21 cellular contexts compared by ENCODE assay signal in the genomic region with DNA sequence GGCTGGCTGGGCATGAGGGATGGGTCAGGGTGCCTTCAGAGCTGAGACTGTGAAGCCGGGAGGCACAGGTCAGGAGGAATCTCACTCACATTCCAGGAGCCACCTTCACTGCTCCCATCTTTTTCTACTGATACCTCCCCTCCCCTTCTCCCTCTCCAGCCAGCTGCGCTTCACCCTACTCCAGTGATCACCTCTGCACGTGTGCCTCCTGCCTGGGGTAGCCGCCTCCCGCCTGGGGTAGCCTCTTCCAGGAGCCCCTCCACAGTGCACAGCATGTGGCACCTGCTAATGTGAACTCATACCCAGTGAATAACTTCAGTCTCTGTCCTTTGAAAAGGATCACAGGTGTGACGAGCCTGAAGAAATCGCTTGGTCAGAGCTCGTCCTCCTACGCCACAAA.
DNase-seq lines count a peak whose midpoint lies in the region; TF ChIP-seq lines count a peak whose summit lies in the region.
"Had no signal": no experiment of that assay in that cellular context is flagged by ENCODE, and none has a peak within 500 bp of the region (broad histone marks: within the 10 kb centered on the region; RNA-seq: fewer than 3 reads in every experiment).

No MANE protein-coding gene starts in this region.

- no peak for TF ChIP-seq CTCF in endodermal cell (conservative IDR thresholded peaks at IDR 0.05)
- no peak for TF ChIP-seq CTCF in ovary (IDR thresholded peaks at IDR 0.05)
- TF ChIP-seq CTCF in ascending aorta (IDR thresholded peaks at IDR 0.05): no peak

- TF ChIP-seq EP300 in ovary (IDR thresholded peaks at IDR 0.05): no peak

- H3K9ac ChIP-seq in HUES48 (ENCODE audit: low read depth, low read length) (peak overlapping the region; percentile 64), endodermal cell (ENCODE audit: extremely low read depth, low read length, poor library complexity, severe bottlenecking) (no peak overlapping the region)
- H3K9ac ChIP-seq: SK-N-SH had no signal

- peak overlapping the region; percentile 80 for H3K27ac Mint-ChIP-seq in endodermal cell

- no peak overlapping the region for H3K4me3 ChIP-seq in HUES48 (ENCODE audit: low read depth, low read length)
- no peak overlapping the region for H3K4me3 ChIP-seq in endodermal cell (ENCODE audit: low read length)
- no peak overlapping the region for H3K4me3 ChIP-seq in ovary
- H3K4me3 ChIP-seq in ascending aorta: no peak overlapping the region
- H3K4me3 ChIP-seq: GM12878, K562, MG63 had no signal

- no peaks in the 10 kb centered on the region for H3K27me3 Mint-ChIP-seq in endodermal cell (ENCODE audit: insufficient read depth)
- H3K27me3 Mint-ChIP-seq: CD4-positive, CD25-positive, alpha-beta regulatory T cell had no signal

- H3K4me1 ChIP-seq in HUES48 (ENCODE audit: control insufficient read depth, insufficient read depth, low read length): peaks cover 50% of the 10 kb centered on the region
- peaks cover 18% of the 10 kb centered on the region for H3K4me1 ChIP-seq in endodermal cell (ENCODE audit: control insufficient read depth, insufficient read depth, low read length)
- H3K4me1 ChIP-seq in ovary (ENCODE audit: insufficient read depth): peaks cover 14% of the 10 kb centered on the region
- peaks cover 0 to 5% of the 10 kb centered on the region in 2 donors for H3K4me1 ChIP-seq in ascending aorta

- H3K36me3 ChIP-seq in HUES48 (ENCODE audit: control insufficient read depth, insufficient read depth, low read length) (peaks cover 11% of the 10 kb centered on the region; the same call in 1 of the 2 replicates), endodermal cell (ENCODE audit: control insufficient read depth, insufficient read depth, low read length) (peaks cover 24% of the 10 kb centered on the region), ovary (no peaks in the 10 kb centered on the region), ascending aorta (peaks cover 0 to 6% of the 10 kb centered on the region in 2 donors)

- TF ChIP-seq POLR2A in ovary (IDR thresholded peaks at IDR 0.05): no peak

- no peak overlapping the region for H3K4me3 Mint-ChIP-seq in endodermal cell
- H3K4me3 Mint-ChIP-seq: CD4-positive, CD25-positive, alpha-beta regulatory T cell had no signal

- peaks cover 45% of the 10 kb centered on the region for H3K4me1 Mint-ChIP-seq in endodermal cell

- H3K9me3 ChIP-seq in HUES48 (ENCODE audit: control insufficient read depth, insufficient read depth, low read length) (no peaks in the 10 kb centered on the region), endodermal cell (ENCODE audit: control insufficient read depth, low read length) (no peaks in the 10 kb centered on the region), ovary (no peaks in the 10 kb centered on the region), ascending aorta (no peaks in the 10 kb centered on the region)
- H3K9me3 ChIP-seq: MG63, SK-N-SH had no signal

- intact Hi-C loops in ovary (cut with DNase I) (no loop called here), ascending aorta (cut with DNase I) (no loop called here)

- H3K36me3 Mint-ChIP-seq in endodermal cell (ENCODE audit: low read depth): peaks cover 3% of the 10 kb centered on the region

- H3K27me3 ChIP-seq in HUES48 (ENCODE audit: control insufficient read depth, insufficient read depth, low read length) (no peaks in the 10 kb centered on the region), endodermal cell (ENCODE audit: control insufficient read depth, insufficient read depth, low read length, poor library complexity, severe bottlenecking) (no peaks in the 10 kb centered on the region), ovary (no peaks in the 10 kb centered on the region), ascending aorta (no peaks in the 10 kb centered on the region)
- H3K27me3 ChIP-seq: MG63 had no signal

- no peaks in the 10 kb centered on the region for H3K9me3 Mint-ChIP-seq in endodermal cell
- H3K9me3 Mint-ChIP-seq: CD4-positive, CD25-positive, alpha-beta regulatory T cell had no signal

- H3K27ac ChIP-seq in HUES48 (ENCODE audit: low read depth, low read length): peak overlapping the region; percentile 93
- no peak overlapping the region for H3K27ac ChIP-seq in endodermal cell (ENCODE audit: low read depth, low read length)
- no peak overlapping the region for H3K27ac ChIP-seq in ovary
- H3K27ac ChIP-seq in ascending aorta: no peak overlapping the region

- DNase-seq in endodermal cell: peak; percentile 80
- peak; percentile 32 for DNase-seq in iPS-NIHi7 (ENCODE audit: extremely low spot score)
- DNase-seq in activated naive CD4-positive, alpha-beta T cell (lab: John Stamatoyannopoulos, UW): no peak
- DNase-seq in NCI-H345 treated with DMSO at 0.1 percent for 48 hours (lab: John Stamatoyannopoulos, UW; ENCODE audit: unreplicated experiment): no peak
- DNase-seq in ovary: no peak
- DNase-seq in ascending aorta (ENCODE audit: low spot score in 2 of 2): no peak
- DNase-seq: CD4-positive, CD25-positive, alpha-beta regulatory T cell; DMS79; GOT3; MG63; NCI-H1436; NCI-H187 treated with DMSO at 0.1 percent for 48 hours; NCI-H2227 treated with DMSO at 0.1 percent for 48 hours; NCI-H524; NCI-H774; NK-92 treated with Interleukin-12 subunit alpha and Interleukin-12 subunit beta, amount 100 ng/mL, for 24 hours; SIG-M5; SK-N-SH had no signal

- WGBS in endodermal cell (ENCODE audit: insufficient coverage in 1 of 2, insufficient read length in 1 of 2), 2 experiments: 80 to 96% methylated on average over 4 to 9 of the region's 9 CpGs
- WGBS in ovary, 3 donors: 91 to 95% (median 94%) methylated on average over 9 of the region's 9 CpGs

Comparison
In these comparisons a context has a peak if more than half of its experiments do, and no peak if none do; other contexts are left out.
1. DNase-seq: peak in endodermal cell (single experiment) and iPS-NIHi7 (single experiment); none in activated naive CD4-positive, alpha-beta T cell (0 of 4), NCI-H345 treated with DMSO at 0.1 percent for 48 hours (single experiment), ovary (0 of 5) and ascending aorta (0 of 2).